In genomic region chr11:104490182-104490581, GRCh38 we compare ENCODE assay signal across 23 cellular contexts.
"Had no signal": no experiment of that assay in that cellular context is flagged by ENCODE, and none has a peak within 500 bp of the region (broad histone marks: within the 10 kb centered on the region; RNA-seq: fewer than 3 reads in every experiment).

No MANE protein-coding gene starts in this region.

- H3K27me3 Mint-ChIP-seq: activated T-cell treated with anti-CD3 and anti-CD28 coated beads, Interleukin-2, amount 50 U/mL, for 24 hours had no signal

- H3K4me3 ChIP-seq: esophagus squamous epithelium, gastroesophageal sphincter, heart left ventricle, mucosa of descending colon, pancreas, psoas muscle, right atrium auricular region, spleen, upper lobe of right lung had no signal

- H3K9me3 ChIP-seq: pancreas, upper lobe of right lung had no signal

- H3K27ac Mint-ChIP-seq: activated T-cell treated with anti-CD3 and anti-CD28 coated beads, Interleukin-2, amount 50 U/mL, for 24 hours; activated T-helper 2 cell treated with anti-CD3 and anti-CD28 coated beads, Interferon-gamma antibody, Interleukin-2, Interleukin-4, amounts not matched to agents 10 μg/mL and 5 μg/mL and 100 μg/mL, durations not matched to agents 14 hours and 24 hours and 36 hours; memory B cell; nephron progenitor cell had no signal

- H3K36me3 Mint-ChIP-seq: memory B cell had no signal

- H3K4me1 Mint-ChIP-seq: memory B cell, nephron progenitor cell had no signal

- H3K27ac ChIP-seq: brain microvascular endothelial cell, esophagus squamous epithelium, gastroesophageal sphincter, heart left ventricle, pancreas, psoas muscle, right atrium auricular region, spleen, upper lobe of right lung had no signal

- H3K27me3 ChIP-seq: brain microvascular endothelial cell, esophagus squamous epithelium, gastroesophageal sphincter, heart left ventricle, pancreas, right atrium auricular region, spleen, upper lobe of right lung had no signal

- H3K36me3 ChIP-seq: brain microvascular endothelial cell, esophagus squamous epithelium, gastroesophageal sphincter, heart left ventricle, pancreas, right atrium auricular region, spleen, upper lobe of right lung had no signal

- H3K4me1 ChIP-seq: esophagus squamous epithelium, gastroesophageal sphincter, psoas muscle, right atrium auricular region, spleen, upper lobe of right lung had no signal

- DNase-seq: activated CD4-positive, alpha-beta T cell treated with anti-CD3 and anti-CD28 coated beads, Interleukin-2, amount 50 U/mL, for 4 hours; activated CD4-positive, CD25-positive, alpha-beta regulatory T cell treated with anti-CD3 and anti-CD28 coated beads, Interleukin-2, amount 50 U/mL, for 72 hours; activated naive CD4-positive, alpha-beta T cell; activated T-cell treated with anti-CD3 and anti-CD28 coated beads, Interleukin-2, amount 50 U/mL, for 24 hours; aorta; brain microvascular endothelial cell; central memory CD4-positive, alpha-beta T cell; esophagus squamous epithelium; islet precursor cell; left cardiac atrium; mucosa of descending colon; nephron progenitor cell; pancreas; psoas muscle; spleen; stimulated activated CD4-positive, alpha-beta T cell treated with anti-CD3 and anti-CD28 coated beads, Interleukin-4, amount 100 ng/mL, for 1 hour; stimulated activated naive CD4-positive, alpha-beta T cell treated with Interleukin-2 at 50 U/mL for 16 hours; upper lobe of right lung had no signal

- H3K4me3 Mint-ChIP-seq: activated T-cell treated with anti-CD3 and anti-CD28 coated beads, Interleukin-2, amount 50 U/mL, for 24 hours; memory B cell; nephron progenitor cell had no signal
